7 cellular contexts compared by ENCODE assay signal in the genomic region with DNA sequence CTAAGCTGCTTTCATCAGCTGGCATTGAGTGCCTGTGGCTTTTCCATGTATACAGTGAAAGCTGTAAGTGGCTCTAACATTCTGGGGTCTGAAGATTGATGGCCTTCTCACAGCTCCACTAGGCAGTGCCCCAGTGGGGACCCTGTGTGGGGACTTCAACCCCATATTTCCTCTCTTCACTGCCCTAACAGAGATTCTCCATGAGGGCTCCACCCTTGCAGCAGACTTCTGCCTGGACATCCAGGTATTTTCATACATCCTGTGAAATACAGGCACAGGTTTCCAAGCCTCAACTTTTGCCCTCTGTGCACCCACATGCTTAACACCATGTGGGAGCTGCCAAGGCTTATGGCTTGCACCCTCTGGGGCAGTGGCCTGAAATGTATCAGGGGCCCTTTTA.
"Had no signal": no experiment of that assay in that cellular context is flagged by ENCODE, and none has a peak within 500 bp of the region (broad histone marks: within the 10 kb centered on the region; RNA-seq: fewer than 3 reads in every experiment).

No MANE protein-coding gene starts in this region.

- H3K4me1 ChIP-seq: HAP-1 had no signal

- H3K9ac ChIP-seq: GM23248 had no signal

- DNase-seq: GM23248, GOT3, H7, IMR-90, KG1 had no signal

- H3K36me3 ChIP-seq: HAP-1 had no signal

- H3K9me3 ChIP-seq: HAP-1 had no signal

- H2AFZ ChIP-seq: GM23248 had no signal

- H3K27ac ChIP-seq: GM23248 had no signal

- H3K4me3 ChIP-seq: GM23248, HAP-1, K562 had no signal
